ENCODE assay signal across 17 cellular contexts in the genomic region with DNA sequence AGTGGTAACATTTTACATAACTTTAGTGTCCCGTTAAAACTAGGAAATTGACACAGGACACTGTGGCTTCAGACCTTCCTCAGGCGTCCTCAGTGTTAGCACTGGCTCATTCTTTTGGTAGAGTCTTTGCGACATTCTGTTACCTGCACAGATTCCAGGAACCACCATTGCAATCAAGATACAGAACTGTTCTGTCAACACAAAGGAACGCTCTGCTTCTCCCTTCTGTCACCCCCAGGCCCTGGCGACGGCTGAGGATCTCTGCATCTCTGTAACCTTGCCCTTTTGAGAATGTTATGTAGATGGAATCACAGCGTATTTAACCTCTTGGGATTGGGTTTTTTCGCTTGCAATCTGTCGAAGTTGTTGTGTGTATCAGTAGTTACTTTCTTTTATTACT. TPM values are rescaled to one million over a fixed set of nuclear protein-coding genes. Genes with fewer than 3 reads are reported as not detected.
DNase-seq lines count a peak whose midpoint lies in the region; ATAC-seq and TF ChIP-seq lines count a peak whose summit lies in the region.
"Had no signal": no experiment of that assay in that cellular context is flagged by ENCODE, and none has a peak within 500 bp of the region (broad histone marks: within the 10 kb centered on the region; RNA-seq: fewer than 3 reads in every experiment).

No MANE protein-coding gene starts in this region.

- peak; percentile 69 for ATAC-seq in left lobe of liver
- ATAC-seq: GM23338, HCT116 had no signal

- H3K36me3 ChIP-seq in prostate gland: no peaks in the 10 kb centered on the region

- no peak overlapping the region for H3K4me3 ChIP-seq in prostate gland
- H3K4me3 ChIP-seq: GM23338, PC-9 had no signal

- H3K27ac ChIP-seq in VCaP (peak overlapping the region; percentile 91), prostate gland (peak overlapping the region; percentile 80 to 85)
- H3K27ac ChIP-seq: PC-9, RWPE1 had no signal

- 38% methylated on average over 9 of the region's 9 CpGs for WGBS in prostate gland

- H3K27me3 ChIP-seq in prostate gland (replicated peaks; ENCODE audit: insufficient read depth): no peaks in the 10 kb centered on the region

- DNase-seq in ELF-1 (ENCODE audit: low read depth, low spot score): peak; percentile 63
- no peak for DNase-seq in left lobe of liver (ENCODE audit: low spot score)
- peak; percentile 90 for DNase-seq in prostate gland (ENCODE audit: low spot score)
- no peak for DNase-seq in GM10266 (ENCODE audit: extremely low spot score)
- no peak for DNase-seq in activated CD4-positive, alpha-beta T cell treated with anti-CD3 and anti-CD28 coated beads, Interleukin-2, amount 50 U/mL, for 4 hours
- DNase-seq in Kasumi-1 (lab: John Stamatoyannopoulos, UW): no peak
- DNase-seq: DMS153, NCI-H1105, NCI-H2081, NCI-H524, NCI-H82, PC-9, SIG-M5 had no signal

- H3K9me3 ChIP-seq in prostate gland: no peaks in the 10 kb centered on the region

- TF ChIP-seq CTCF in VCaP (conservative IDR thresholded peaks at IDR 0.05): no peak
- TF ChIP-seq CTCF in prostate gland (IDR thresholded peaks at IDR 0.05): peak in 1 of 4 experiments; percentile 14
- TF ChIP-seq CTCF in GM10266 (IDR thresholded peaks at IDR 0.05; ENCODE audit: control insufficient read depth, insufficient read depth, low read depth, missing control alignments): no peak

- intact Hi-C loops in prostate gland (cut with DNase I): no loop called here

- no peak for TF ChIP-seq POLR2A in prostate gland (IDR thresholded peaks at IDR 0.05)

- peaks cover 32% of the 10 kb centered on the region for H3K4me1 ChIP-seq in prostate gland (replicated peaks)

RNA-seq across cellular contexts. Expression of a gene that starts 22.6 kb away (rescaled TPM):
- total RNA-seq in left lobe of liver (38.1 TPM), prostate gland (100 to 1,000 TPM in 1 of 2 donors, 10 to 100 TPM in 1; 74.6 to 136 TPM)

Comparison
In these comparisons a context has a peak if more than half of its experiments do, and no peak if none do; other contexts are left out.
1. DNase-seq: peak in ELF-1 (single experiment) and prostate gland (single experiment); none in left lobe of liver (single experiment), GM10266 (single experiment), activated CD4-positive, alpha-beta T cell treated with anti-CD3 and anti-CD28 coated beads, Interleukin-2, amount 50 U/mL, for 4 hours (0 of 2) and Kasumi-1 (0 of 2).